In genomic region chr4:186472948-186473347, GRCh38 we compare ENCODE assay signal across 10 cellular contexts.
A peak's percentile ranks its signal among the peaks of the same experiment; 100 is the strongest.
DNase-seq lines count a peak whose midpoint lies in the region; ATAC-seq and TF ChIP-seq lines count a peak whose summit lies in the region.
"Had no signal": no experiment of that assay in that cellular context is flagged by ENCODE, and none has a peak within 500 bp of the region (broad histone marks: within the 10 kb centered on the region; RNA-seq: fewer than 3 reads in every experiment).

No MANE protein-coding gene starts in this region.

- TF ChIP-seq POLR2A in thyroid gland (IDR thresholded peaks at IDR 0.05) = no peak

- H3K36me3 ChIP-seq in DND-41 (ENCODE audit: insufficient read depth, low read length) = no peaks in the 10 kb centered on the region
- no peaks in the 10 kb centered on the region for H3K36me3 ChIP-seq in Loucy (ENCODE audit: insufficient read depth, low read length)
- H3K36me3 ChIP-seq in thyroid gland = no peaks in the 10 kb centered on the region

- H3K4me3 ChIP-seq in DND-41 (ENCODE audit: low read depth in 1 of 2, low read length in 2 of 2) (no peak overlapping the region), Loucy (ENCODE audit: low read length, poor library complexity, severe bottlenecking) (no peak overlapping the region), choroid plexus epithelial cell (ENCODE audit: low read depth, low read length) (no peak overlapping the region), thyroid gland (replicated peaks in 1 of 3) (no peak overlapping the region)

- H3K27ac Mint-ChIP-seq in nephron progenitor cell = no peak overlapping the region
- H3K27ac Mint-ChIP-seq: stimulated activated naive CD8-positive, alpha-beta T cell treated with anti-CD3 and anti-CD28 coated beads, Interleukin-15, Interleukin-2, amounts not matched to agents 100 ng/mL and 50 ng/mL, for 24 hours had no signal

- H3K9me3 ChIP-seq in DND-41 (ENCODE audit: insufficient read depth, low read length, severe bottlenecking) (no peaks in the 10 kb centered on the region), Loucy (ENCODE audit: insufficient read depth, low read depth, low read length) (no peaks in the 10 kb centered on the region), thyroid gland (no peaks in the 10 kb centered on the region)

- TF ChIP-seq CTCF in DND-41 (IDR thresholded peaks at IDR 0.05; ENCODE audit: borderline replicate concordance, extremely low read depth, low read length, poor library complexity, severe bottlenecking) (peak; percentile 39), Loucy (conservative IDR thresholded peaks at IDR 0.05; ENCODE audit: low read length) (peak; percentile 66), choroid plexus epithelial cell (conservative IDR thresholded peaks at IDR 0.05; ENCODE audit: low read depth, low read length) (peak; percentile 71), nephron progenitor cell (IDR thresholded peaks at IDR 0.05) (peak; percentile 54), thyroid gland (IDR thresholded peaks at IDR 0.05) (peak in 3 of 6 experiments; percentile 40 to 46 (median 44))

- no peaks in the 10 kb centered on the region for H3K4me1 ChIP-seq in DND-41 (ENCODE audit: insufficient read depth, low read length)
- H3K4me1 ChIP-seq in Loucy (ENCODE audit: insufficient read depth, low read length, poor library complexity, severe bottlenecking) = no peaks in the 10 kb centered on the region
- H3K4me1 ChIP-seq in thyroid gland = no peaks in the 10 kb centered on the region

- WGBS in thyroid gland, 2 donors = 11 to 15% methylated on average over 4 of the region's 4 CpGs

- no peak for ATAC-seq in DND-41 (ENCODE audit: insufficient read depth, low read depth)
- no peak for ATAC-seq in Right ventricle myocardium superior (ENCODE audit: poor library complexity)

- H3K4me3 Mint-ChIP-seq in nephron progenitor cell = no peak overlapping the region
- H3K4me3 Mint-ChIP-seq: stimulated activated naive CD8-positive, alpha-beta T cell treated with anti-CD3 and anti-CD28 coated beads, Interleukin-15, Interleukin-2, amounts not matched to agents 100 ng/mL and 50 ng/mL, for 24 hours had no signal

- peaks cover 12% of the 10 kb centered on the region for H3K27me3 Mint-ChIP-seq in nephron progenitor cell (ENCODE audit: low read depth, poor library complexity)
- H3K27me3 Mint-ChIP-seq: stimulated activated naive CD8-positive, alpha-beta T cell treated with anti-CD3 and anti-CD28 coated beads, Interleukin-15, Interleukin-2, amounts not matched to agents 100 ng/mL and 50 ng/mL, for 24 hours had no signal

- peaks cover 26% of the 10 kb centered on the region for H3K4me1 Mint-ChIP-seq in nephron progenitor cell

- H3K9me3 Mint-ChIP-seq in nephron progenitor cell = peaks cover 6% of the 10 kb centered on the region
- H3K9me3 Mint-ChIP-seq: stimulated activated naive CD8-positive, alpha-beta T cell treated with anti-CD3 and anti-CD28 coated beads, Interleukin-15, Interleukin-2, amounts not matched to agents 100 ng/mL and 50 ng/mL, for 24 hours had no signal

- H3K79me2 ChIP-seq in DND-41 (ENCODE audit: insufficient read depth, low read length) (no peaks in the 10 kb centered on the region), Loucy (ENCODE audit: insufficient read depth, low read length) (no peaks in the 10 kb centered on the region)

- H4K20me1 ChIP-seq in DND-41 (ENCODE audit: insufficient read depth, low read length) = no peaks in the 10 kb centered on the region
- no peaks in the 10 kb centered on the region for H4K20me1 ChIP-seq in Loucy (ENCODE audit: insufficient read depth, low read length, poor library complexity, severe bottlenecking)

- H3K27me3 ChIP-seq in DND-41 (ENCODE audit: insufficient read depth, low read length, poor library complexity) = no peaks in the 10 kb centered on the region
- H3K27me3 ChIP-seq in Loucy (ENCODE audit: insufficient read depth, low read length, poor library complexity, severe bottlenecking) = no peaks in the 10 kb centered on the region
- H3K27me3 ChIP-seq in thyroid gland = no peaks in the 10 kb centered on the region

- H3K4me2 ChIP-seq in DND-41 (ENCODE audit: insufficient read depth, low read length) (no peak overlapping the region), Loucy (ENCODE audit: low read depth, low read length, poor library complexity, severe bottlenecking) (no peak overlapping the region)

- no peaks in the 10 kb centered on the region for H3K9me2 ChIP-seq in Loucy (replicated peaks; ENCODE audit: low read depth, low read length)

- H2AFZ ChIP-seq in DND-41 (ENCODE audit: low read depth, low read length) (no peak overlapping the region), Loucy (ENCODE audit: low read length) (no peak overlapping the region)

- no peak for DNase-seq in DND-41
- peak; percentile 59 for DNase-seq in choroid plexus epithelial cell (ENCODE audit: low read depth)
- DNase-seq in nephron progenitor cell = peak; percentile 22
- DNase-seq in activated T-cell treated with anti-CD3 and anti-CD28 coated beads, Interleukin-2, amount 50 U/mL, for 1 hour = no peak
- DNase-seq in NCI-H774 (lab: John Stamatoyannopoulos, UW) = no peak
- no peak for DNase-seq in thyroid gland
- DNase-seq in Right ventricle myocardium superior = no peak

- H3K9ac ChIP-seq in DND-41 (ENCODE audit: low read depth, low read length) (no peak overlapping the region), Loucy (ENCODE audit: low read depth, low read length, poor library complexity, severe bottlenecking) (no peak overlapping the region)

- intact Hi-C loops in thyroid gland (cut with DNase I) = no loop called here
- intact Hi-C loops in Right ventricle myocardium superior (cut with DNase I) = no loop called here

- no peak overlapping the region for H3K27ac ChIP-seq in DND-41 (ENCODE audit: low read length)
- no peak overlapping the region for H3K27ac ChIP-seq in thyroid gland
- H3K27ac ChIP-seq: epithelial cell of prostate had no signal

- no peaks in the 10 kb centered on the region for H3F3A ChIP-seq in Loucy (ENCODE audit: low read depth)

- no peaks in the 10 kb centered on the region for H3K36me3 Mint-ChIP-seq in nephron progenitor cell (ENCODE audit: low read depth)

Comparison
In these comparisons a context has a peak if more than half of its experiments do, and no peak if none do; other contexts are left out.
1. DNase-seq: peak in choroid plexus epithelial cell (single experiment) and nephron progenitor cell (single experiment); none in DND-41 (single experiment), activated T-cell treated with anti-CD3 and anti-CD28 coated beads, Interleukin-2, amount 50 U/mL, for 1 hour (single experiment), NCI-H774 (single experiment), thyroid gland (0 of 2) and Right ventricle myocardium superior (single experiment).